ENCODE assay signal across 8 cellular contexts in genomic region chr4:183098723-183099536, GRCh38. TPM values are rescaled to one million over a fixed set of nuclear protein-coding genes. Genes with fewer than 3 reads are reported as not detected.
DNase-seq lines count a peak whose midpoint lies in the region; ATAC-seq, FAIRE-seq and TF ChIP-seq lines count a peak whose summit lies in the region.

TSS of gene WWC2 (plus strand) at chr4:183099257. CDS start at chr4:183099492, 235 bp downstream.

- H3K4me1 ChIP-seq in keratinocyte (ENCODE audit: control insufficient read depth, extremely low read depth, insufficient read depth, low read length) = peaks cover 23% of the 10 kb centered on the region
- peaks cover 44% of the 10 kb centered on the region for H3K4me1 ChIP-seq in smooth muscle cell (ENCODE audit: low read depth)

- H3K4me3 ChIP-seq in keratinocyte (ENCODE audit: control insufficient read depth in 2 of 3, extremely low read depth in 1 of 3, insufficient read depth in 2 of 3, low read depth in 1 of 3, low read length in 3 of 3) = peak within 1 kb of the TSS; percentile 83 to 98 (median 93)
- peak within 1 kb of the TSS; percentile 77 for H3K4me3 ChIP-seq in smooth muscle cell

- CTCF ChIA-PET in GM10248 (lab: Yijun Ruan, JAX) = interaction anchor here (0.8 to 0.9 kb wide), 3 partner anchors 9 to 205 kb away, joined by 3 to 4 read pairs (median 3); no protein-coding TSS in a partner anchor

- peak within 1 kb of the TSS; percentile 54 for H3K27ac ChIP-seq in cingulate gyrus (ENCODE audit: low read depth, low read length)
- peak within 1 kb of the TSS; percentile 81 for H3K27ac ChIP-seq in keratinocyte (ENCODE audit: control insufficient read depth, insufficient read depth, low read length)
- H3K27ac ChIP-seq in smooth muscle cell (ENCODE audit: low read depth) = peak within 1 kb of the TSS; percentile 92

- TF ChIP-seq CTCF in GM10248 (IDR thresholded peaks at IDR 0.05; ENCODE audit: control extremely low read depth, extremely low read depth, low read depth, missing control alignments) (no peak), keratinocyte (optimal IDR thresholded peaks at IDR 0.05 in 1 of 3, IDR thresholded peaks at IDR 0.05 in 1 of 3, conservative IDR thresholded peaks at IDR 0.05 in 1 of 3; ENCODE audit: extremely low read depth in 1 of 3, insufficient read depth in 2 of 3, low read length in 3 of 3) (no peak), smooth muscle cell (IDR thresholded peaks at IDR 0.05; ENCODE audit: borderline replicate concordance, insufficient read depth, poor library complexity, severe bottlenecking) (no peak)

- dilution Hi-C loops in keratinocyte (cut with MboI; ENCODE audit: extremely low pct_ligation_motif_present, low sequenced_read_pairs) = no loop called here

- intact Hi-C loops in activated CD4-positive, alpha-beta T cell treated with anti-CD3 and anti-CD28 coated beads, Interleukin-2, amount 10 ng/mL, durations not matched to agents 24 days and 14 days (cut with micrococcal nuclease) = no loop called here

- H3K27ac Mint-ChIP-seq in activated CD4-positive, alpha-beta T cell treated with anti-CD3 and anti-CD28 coated beads, Interleukin-2, amount 10 ng/mL, durations not matched to agents 24 days and 14 days = no peak within 1 kb of the TSS

- peaks cover 47% of the 10 kb centered on the region for H3K79me2 ChIP-seq in keratinocyte (ENCODE audit: control insufficient read depth, insufficient read depth, low read length)
- peaks cover 44% of the 10 kb centered on the region for H3K79me2 ChIP-seq in smooth muscle cell (ENCODE audit: low read depth)

- H3K4me2 ChIP-seq in keratinocyte (ENCODE audit: control insufficient read depth, extremely low read depth, insufficient read depth, low read depth, low read length) (peak within 1 kb of the TSS; percentile 91), smooth muscle cell (peak within 1 kb of the TSS; percentile 86)

- H4K20me1 ChIP-seq in keratinocyte (ENCODE audit: control insufficient read depth, extremely low read depth, insufficient read depth, low read length) (peaks cover 5% of the 10 kb centered on the region), smooth muscle cell (ENCODE audit: low read depth) (peaks cover 43% of the 10 kb centered on the region)

- no peaks in the 10 kb centered on the region for H3K9me3 Mint-ChIP-seq in activated CD4-positive, alpha-beta T cell treated with anti-CD3 and anti-CD28 coated beads, Interleukin-2, amount 10 ng/mL, durations not matched to agents 24 days and 14 days

- H3K27me3 ChIP-seq in keratinocyte (ENCODE audit: control insufficient read depth, extremely low read depth, insufficient read depth, low read length) (no peaks in the 10 kb centered on the region), smooth muscle cell (ENCODE audit: low read depth) (no peaks in the 10 kb centered on the region)

- H2AFZ ChIP-seq in keratinocyte (ENCODE audit: control insufficient read depth, low read length) (peak within 1 kb of the TSS; percentile 63), smooth muscle cell (ENCODE audit: low read depth) (peak within 1 kb of the TSS; percentile 95)

- under 1% methylated on average over 53 of the region's 102 CpGs for WGBS in smooth muscle cell (ENCODE audit: low lambda C conversion rate)

- H3F3A ChIP-seq in smooth muscle cell (ENCODE audit: low read depth) = peaks cover 6% of the 10 kb centered on the region

- H3K9me1 ChIP-seq in keratinocyte (ENCODE audit: control insufficient read depth, extremely low read depth, insufficient read depth, low read length) = peaks cover 4% of the 10 kb centered on the region

- ATAC-seq in HG02763 (IDR thresholded peaks at IDR 0.05; ENCODE audit: unreplicated experiment) (peak; percentile 65), GM18870 (IDR thresholded peaks at IDR 0.05; ENCODE audit: unreplicated experiment) (no peak)

- peaks cover 3% of the 10 kb centered on the region for H3K4me1 Mint-ChIP-seq in activated CD4-positive, alpha-beta T cell treated with anti-CD3 and anti-CD28 coated beads, Interleukin-2, amount 10 ng/mL, durations not matched to agents 24 days and 14 days

- DNase-seq in GM10248 (ENCODE audit: extremely low spot score) (peak; percentile 48), NCI-H2227 treated with DMSO at 0.1 percent for 48 hours (lab: John Stamatoyannopoulos, UW) (peak; percentile 38), keratinocyte (ENCODE audit: low read depth, low spot score) (peak; percentile 35), smooth muscle cell (lab: John Stamatoyannopoulos, UW; ENCODE audit: unreplicated experiment) (peak; percentile 72)
- peak; percentile 85 for DNase-seq in activated CD4-positive, alpha-beta T cell treated with anti-CD3 and anti-CD28 coated beads, Interleukin-2, amount 10 ng/mL, durations not matched to agents 24 days and 14 days

- H3K36me3 Mint-ChIP-seq in activated CD4-positive, alpha-beta T cell treated with anti-CD3 and anti-CD28 coated beads, Interleukin-2, amount 10 ng/mL, durations not matched to agents 24 days and 14 days (ENCODE audit: low read depth) = peaks cover 5% of the 10 kb centered on the region

- peak within 1 kb of the TSS; percentile 63 for H3K4me3 Mint-ChIP-seq in activated CD4-positive, alpha-beta T cell treated with anti-CD3 and anti-CD28 coated beads, Interleukin-2, amount 10 ng/mL, durations not matched to agents 24 days and 14 days

- no peak for FAIRE-seq in keratinocyte (lab: Jason Lieb, UNC)

- H3K27me3 Mint-ChIP-seq in activated CD4-positive, alpha-beta T cell treated with anti-CD3 and anti-CD28 coated beads, Interleukin-2, amount 10 ng/mL, durations not matched to agents 24 days and 14 days = peaks cover 54% of the 10 kb centered on the region

- H3K36me3 ChIP-seq in keratinocyte (ENCODE audit: control insufficient read depth in 2 of 2, extremely low read depth in 1 of 2, insufficient read depth in 2 of 2, low read length in 2 of 2) (no peaks in the 10 kb centered on the region), smooth muscle cell (ENCODE audit: low read depth) (no peaks in the 10 kb centered on the region)

- H3K9me3 ChIP-seq in keratinocyte (ENCODE audit: control insufficient read depth, low read depth, low read length) (no peaks in the 10 kb centered on the region), smooth muscle cell (replicated peaks; ENCODE audit: low read depth) (no peaks in the 10 kb centered on the region)

- H3K9ac ChIP-seq in keratinocyte (ENCODE audit: control insufficient read depth, extremely low read depth, insufficient read depth, low read length) (peak within 1 kb of the TSS; percentile 84), smooth muscle cell (ENCODE audit: low read depth) (peak within 1 kb of the TSS; percentile 94)

- POLR2A ChIA-PET in GM10248 (lab: Yijun Ruan, JAX) = no interaction called here

RNA-seq across cellular contexts. Expression of gene WWC2, which starts in this region (rescaled TPM):
- total RNA-seq in activated CD4-positive, alpha-beta T cell treated with anti-CD3 and anti-CD28 coated beads, Interleukin-2, amount 10 ng/mL, durations not matched to agents 24 days and 14 days = 0.40 and 0.45 TPM in 2 replicates
- polyA plus RNA-seq in keratinocyte (10.6 to 15.4 TPM (median 15.1 TPM) in 3 replicates), smooth muscle cell (11.2 TPM in 2 replicates)
- polyA plus RNA-seq in keratinocyte (2011; ENCODE audit: low read depth) = 23.7 TPM
- polyA plus RNA-seq in keratinocyte (2011; cell fraction: cytosol; rRNA removed) = 8.4 and 13.0 TPM in 2 replicates
- polyA plus RNA-seq in keratinocyte (2011; cell fraction: nucleus; rRNA removed) = 23.6 and 28.4 TPM in 2 replicates
- polyA plus RNA-seq in keratinocyte (2012; ENCODE audit: low replicate concordance) = 8.4 and 13.5 TPM in 2 replicates
- polyA minus RNA-seq in keratinocyte = 10.2 to 21.5 TPM (median 16.2 TPM) in 3 replicates
- 16.5 TPM for polyA minus RNA-seq in keratinocyte (2011; cell fraction: cytosol; rRNA and poly(A)+ RNA removed)
- 16.9 and 52.3 TPM in 2 replicates for polyA minus RNA-seq in keratinocyte (2011; cell fraction: nucleus; rRNA and poly(A)+ RNA removed)
- 13.5 and 18.1 TPM in 2 replicates for total RNA-seq in smooth muscle cell

Comparison
In these comparisons a context has a peak if more than half of its experiments do, and no peak if none do; other contexts are left out.
1. Peak in DNase-seq in activated CD4-positive, alpha-beta T cell treated with anti-CD3 and anti-CD28 coated beads, Interleukin-2, amount 10 ng/mL, durations not matched to agents 24 days and 14 days; RNA of the gene not detected or under 1 TPM.
2. DNase-seq: peak in every context shown above with its lines; median percentile 85 in activated CD4-positive, alpha-beta T cell treated with anti-CD3 and anti-CD28 coated beads, Interleukin-2, amount 10 ng/mL, durations not matched to agents 24 days and 14 days; 72 in smooth muscle cell; 48 in GM10248; 38 in NCI-H2227 treated with DMSO at 0.1 percent for 48 hours; 35 in keratinocyte.